ENCODE assay signal across 24 cellular contexts in genomic region chr16:5895137-5895536, GRCh38.
"Had no signal": no experiment of that assay in that cellular context is flagged by ENCODE, and none has a peak within 500 bp of the region (broad histone marks: within the 10 kb centered on the region; RNA-seq: fewer than 3 reads in every experiment).

No MANE protein-coding gene starts in this region.

- H3K4me1 ChIP-seq: esophagus muscularis mucosa, gastrocnemius medialis, prostate gland, thyroid gland, upper lobe of right lung had no signal

- DNase-seq: activated CD4-positive, alpha-beta memory T cell treated with anti-CD3 and anti-CD28 coated beads, Interleukin-2, amount 10 ng/mL, durations not matched to agents 7 days and 5 days; activated CD4-positive, alpha-beta T cell treated with anti-CD3 and anti-CD28 coated beads, Interleukin-2, amount 10 ng/mL, durations not matched to agents 24 days and 14 days; activated effector memory CD4-positive, alpha-beta T cell treated with anti-CD3 and anti-CD28 coated beads, Interleukin-2, amount 50 U/mL, for 16 hours; activated naive CD4-positive, alpha-beta T cell treated with anti-CD3 and anti-CD28 coated beads, Interleukin-2, amount 10 ng/mL, durations not matched to agents 7 days and 5 days; activated T-cell treated with anti-CD3 and anti-CD28 coated beads, Interleukin-2, amount 50 U/mL, for 72 hours; amygdala; brain microvascular endothelial cell; effector memory CD4-positive, alpha-beta T cell; gastrocnemius medialis; head of caudate nucleus; hypothalamus; left colon; mesendoderm; mucosa of descending colon; occipital lobe; stimulated activated CD4-positive, alpha-beta T cell treated with anti-CD3 and anti-CD28 coated beads, Interleukin-2, amount 100 ng/mL, for 48 hours; stimulated activated CD8-positive, alpha-beta memory T cell treated with anti-CD3 and anti-CD28 coated beads, Interleukin-4, amount 100 ng/mL, for 48 hours; stimulated activated naive B cell treated with anti-CD40 and anti-IgM and Interleukin-4, amounts not matched to agents 10 μg/mL and 1 μg/mL and 100 μg/mL, for 72 hours; thyroid gland; upper lobe of right lung had no signal

- H3K9me3 ChIP-seq: gastrocnemius medialis, mucosa of descending colon, prostate gland, thyroid gland, upper lobe of right lung had no signal

- ATAC-seq: activated CD4-positive, CD25-positive, alpha-beta regulatory T cell treated with anti-CD3 and anti-CD28 coated beads, Interleukin-2, amount 50 U/mL, for 24 hours; activated T-cell treated with anti-CD3 and anti-CD28 coated beads, Interleukin-2, amount 50 U/mL, for 72 hours; gastrocnemius medialis; left colon; mucosa of descending colon; stimulated activated naive B cell treated with anti-CD40 and anti-IgM and Interleukin-4, amounts not matched to agents 10 μg/mL and 1 μg/mL and 100 μg/mL, for 72 hours; upper lobe of right lung had no signal

- H3K4me3 ChIP-seq: esophagus muscularis mucosa, gastrocnemius medialis, mucosa of descending colon, prostate gland, thyroid gland, upper lobe of right lung had no signal

- H3K27me3 ChIP-seq: brain microvascular endothelial cell, esophagus muscularis mucosa, gastrocnemius medialis, thyroid gland, upper lobe of right lung had no signal

- H3K36me3 ChIP-seq: brain microvascular endothelial cell, esophagus muscularis mucosa, gastrocnemius medialis, prostate gland, thyroid gland, upper lobe of right lung had no signal

- H3K27ac ChIP-seq: brain microvascular endothelial cell, esophagus muscularis mucosa, gastrocnemius medialis, prostate gland, thyroid gland, upper lobe of right lung, VCaP had no signal
